In the genomic region with DNA sequence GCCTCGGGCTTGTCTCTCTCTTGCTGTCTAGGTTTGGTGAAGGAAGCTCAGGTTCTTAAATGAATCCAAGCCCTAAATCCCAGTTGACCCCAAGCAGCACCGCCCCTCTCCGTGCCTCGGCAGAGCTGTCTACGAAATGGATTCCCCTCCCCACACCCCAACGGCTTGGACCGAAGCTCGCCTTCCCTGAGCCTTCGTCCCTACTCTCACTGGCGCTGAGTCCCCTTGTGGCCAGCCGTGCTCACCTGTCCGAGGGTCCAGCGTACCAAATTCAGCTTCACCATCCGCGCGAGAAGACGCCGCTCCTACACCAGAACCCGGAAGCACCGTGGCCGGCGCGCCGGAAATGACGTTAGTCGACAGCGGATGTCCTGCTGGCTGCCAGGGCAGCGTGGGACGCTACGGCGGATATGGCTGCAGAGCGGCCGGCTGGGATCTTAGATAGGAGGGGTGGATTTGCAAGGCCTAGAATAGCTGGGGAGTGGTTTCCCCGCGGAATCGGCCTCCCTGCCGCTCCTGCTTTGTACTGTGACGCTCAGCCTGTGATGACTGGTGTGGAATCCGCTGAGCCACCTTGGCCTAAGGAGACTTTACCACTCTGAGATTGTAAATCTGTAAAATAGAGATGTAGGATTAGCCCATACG, we compare ENCODE assay signal across 1 cellular context.
TF ChIP-seq lines count a peak whose summit lies in the region.

A gene (minus strand): TSS at position 325 of the 645 bp plus-strand sequence. CDS start 2,201 bp downstream, outside the sequence.

TF ChIP-seq in K562, 482 proteins besides CTCF, POLR2A, EP300 and RAD21 (continued from another document and continues in another):
- TF ChIP-seq, protein P1, sequence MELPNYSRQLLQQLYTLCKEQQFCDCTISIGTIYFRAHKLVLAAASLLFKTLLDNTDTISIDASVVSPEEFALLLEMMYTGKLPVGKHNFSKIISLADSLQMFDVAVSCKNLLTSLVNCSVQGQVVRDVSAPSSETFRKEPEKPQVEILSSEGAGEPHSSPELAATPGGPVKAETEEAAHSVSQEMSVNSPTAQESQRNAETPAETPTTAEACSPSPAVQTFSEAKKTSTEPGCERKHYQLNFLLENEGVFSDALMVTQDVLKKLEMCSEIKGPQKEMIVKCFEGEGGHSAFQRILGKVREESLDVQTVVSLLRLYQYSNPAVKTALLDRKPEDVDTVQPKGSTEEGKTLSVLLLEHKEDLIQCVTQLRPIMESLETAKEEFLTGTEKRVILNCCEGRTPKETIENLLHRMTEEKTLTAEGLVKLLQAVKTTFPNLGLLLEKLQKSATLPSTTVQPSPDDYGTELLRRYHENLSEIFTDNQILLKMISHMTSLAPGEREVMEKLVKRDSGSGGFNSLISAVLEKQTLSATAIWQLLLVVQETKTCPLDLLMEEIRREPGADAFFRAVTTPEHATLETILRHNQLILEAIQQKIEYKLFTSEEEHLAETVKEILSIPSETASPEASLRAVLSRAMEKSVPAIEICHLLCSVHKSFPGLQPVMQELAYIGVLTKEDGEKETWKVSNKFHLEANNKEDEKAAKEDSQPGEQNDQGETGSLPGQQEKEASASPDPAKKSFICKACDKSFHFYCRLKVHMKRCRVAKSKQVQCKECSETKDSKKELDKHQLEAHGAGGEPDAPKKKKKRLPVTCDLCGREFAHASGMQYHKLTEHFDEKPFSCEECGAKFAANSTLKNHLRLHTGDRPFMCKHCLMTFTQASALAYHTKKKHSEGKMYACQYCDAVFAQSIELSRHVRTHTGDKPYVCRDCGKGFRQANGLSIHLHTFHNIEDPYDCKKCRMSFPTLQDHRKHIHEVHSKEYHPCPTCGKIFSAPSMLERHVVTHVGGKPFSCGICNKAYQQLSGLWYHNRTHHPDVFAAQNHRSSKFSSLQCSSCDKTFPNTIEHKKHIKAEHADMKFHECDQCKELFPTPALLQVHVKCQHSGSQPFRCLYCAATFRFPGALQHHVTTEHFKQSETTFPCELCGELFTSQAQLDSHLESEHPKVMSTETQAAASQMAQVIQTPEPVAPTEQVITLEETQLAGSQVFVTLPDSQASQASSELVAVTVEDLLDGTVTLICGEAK (IDR thresholded peaks at IDR 0.05) = peak; percentile 97
- TF ChIP-seq, protein P1 (CRISPR knock-in tag; IDR thresholded peaks at IDR 0.05) = no peak
- TF ChIP-seq TFAM (CRISPR knock-in tag; conservative IDR thresholded peaks at IDR 0.05) (no peak), RFX5 (IDR thresholded peaks at IDR 0.05; ENCODE audit: low read depth, low read length) (no peak), MAZ (CRISPR knock-in tag; conservative IDR thresholded peaks at IDR 0.05 in 1 of 2, IDR thresholded peaks at IDR 0.05 in 1 of 2) (peak in 1 of 2 experiments; percentile 38; a peak in 1 of 4 replicates), ZNF263 (CRISPR knock-in tag; IDR thresholded peaks at IDR 0.05; ENCODE audit: borderline replicate concordance) (no peak), CBX3 (IDR thresholded peaks at IDR 0.05; ENCODE audit: borderline replicate concordance in 1 of 2, low read length in 2 of 2) (no peak), ZNF324 (CRISPR knock-in tag; IDR thresholded peaks at IDR 0.05) (no peak), SMARCA5 (IDR thresholded peaks at IDR 0.05) (no peak), ZNF717 (CRISPR knock-in tag; IDR thresholded peaks at IDR 0.05) (no peak), MTF1 (CRISPR knock-in tag; IDR thresholded peaks at IDR 0.05; ENCODE audit: borderline replicate concordance) (no peak), PHB2 (IDR thresholded peaks at IDR 0.05; ENCODE audit: low read depth) (no peak), RAD51 (IDR thresholded peaks at IDR 0.05; ENCODE audit: borderline replicate concordance, low read depth) (no peak), NFE2L1 (tag; IDR thresholded peaks at IDR 0.05; ENCODE audit: borderline replicate concordance, low read depth) (no peak), MCM5 (IDR thresholded peaks at IDR 0.05; ENCODE audit: low read depth) (no peak), ZSCAN29 (IDR thresholded peaks at IDR 0.05) (no peak), JUNB (CRISPR knock-in tag; conservative IDR thresholded peaks at IDR 0.05) (no peak), ZNF239 (CRISPR knock-in tag; IDR thresholded peaks at IDR 0.05) (no peak), ZNF431 (CRISPR knock-in tag; IDR thresholded peaks at IDR 0.05) (no peak), SMC3 (conservative IDR thresholded peaks at IDR 0.05; ENCODE audit: insufficient read depth, low read depth, low read length) (no peak), EP400 (IDR thresholded peaks at IDR 0.05) (peak; percentile 89), BRD4 (IDR thresholded peaks at IDR 0.05) (no peak), SLC30A9 (CRISPR knock-in tag; IDR thresholded peaks at IDR 0.05) (no peak), MXI1 (IDR thresholded peaks at IDR 0.05; ENCODE audit: low read depth, low read length) (peak; percentile 80), ZNF584 (CRISPR knock-in tag; IDR thresholded peaks at IDR 0.05; ENCODE audit: low read depth) (no peak), DPF2 (IDR thresholded peaks at IDR 0.05) (peak; percentile 40; the same call in 1 of the 2 replicates), PCBP2 (IDR thresholded peaks at IDR 0.05; ENCODE audit: low read depth, low read length, poor library complexity, severe bottlenecking) (no peak)
- TF ChIP-seq, protein P2, sequence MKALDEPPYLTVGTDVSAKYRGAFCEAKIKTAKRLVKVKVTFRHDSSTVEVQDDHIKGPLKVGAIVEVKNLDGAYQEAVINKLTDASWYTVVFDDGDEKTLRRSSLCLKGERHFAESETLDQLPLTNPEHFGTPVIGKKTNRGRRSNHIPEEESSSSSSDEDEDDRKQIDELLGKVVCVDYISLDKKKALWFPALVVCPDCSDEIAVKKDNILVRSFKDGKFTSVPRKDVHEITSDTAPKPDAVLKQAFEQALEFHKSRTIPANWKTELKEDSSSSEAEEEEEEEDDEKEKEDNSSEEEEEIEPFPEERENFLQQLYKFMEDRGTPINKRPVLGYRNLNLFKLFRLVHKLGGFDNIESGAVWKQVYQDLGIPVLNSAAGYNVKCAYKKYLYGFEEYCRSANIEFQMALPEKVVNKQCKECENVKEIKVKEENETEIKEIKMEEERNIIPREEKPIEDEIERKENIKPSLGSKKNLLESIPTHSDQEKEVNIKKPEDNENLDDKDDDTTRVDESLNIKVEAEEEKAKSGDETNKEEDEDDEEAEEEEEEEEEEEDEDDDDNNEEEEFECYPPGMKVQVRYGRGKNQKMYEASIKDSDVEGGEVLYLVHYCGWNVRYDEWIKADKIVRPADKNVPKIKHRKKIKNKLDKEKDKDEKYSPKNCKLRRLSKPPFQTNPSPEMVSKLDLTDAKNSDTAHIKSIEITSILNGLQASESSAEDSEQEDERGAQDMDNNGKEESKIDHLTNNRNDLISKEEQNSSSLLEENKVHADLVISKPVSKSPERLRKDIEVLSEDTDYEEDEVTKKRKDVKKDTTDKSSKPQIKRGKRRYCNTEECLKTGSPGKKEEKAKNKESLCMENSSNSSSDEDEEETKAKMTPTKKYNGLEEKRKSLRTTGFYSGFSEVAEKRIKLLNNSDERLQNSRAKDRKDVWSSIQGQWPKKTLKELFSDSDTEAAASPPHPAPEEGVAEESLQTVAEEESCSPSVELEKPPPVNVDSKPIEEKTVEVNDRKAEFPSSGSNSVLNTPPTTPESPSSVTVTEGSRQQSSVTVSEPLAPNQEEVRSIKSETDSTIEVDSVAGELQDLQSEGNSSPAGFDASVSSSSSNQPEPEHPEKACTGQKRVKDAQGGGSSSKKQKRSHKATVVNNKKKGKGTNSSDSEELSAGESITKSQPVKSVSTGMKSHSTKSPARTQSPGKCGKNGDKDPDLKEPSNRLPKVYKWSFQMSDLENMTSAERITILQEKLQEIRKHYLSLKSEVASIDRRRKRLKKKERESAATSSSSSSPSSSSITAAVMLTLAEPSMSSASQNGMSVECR (CRISPR knock-in tag; IDR thresholded peaks at IDR 0.05) = no peak; the same call in none of the 2 replicates
- TF ChIP-seq, protein P3, sequence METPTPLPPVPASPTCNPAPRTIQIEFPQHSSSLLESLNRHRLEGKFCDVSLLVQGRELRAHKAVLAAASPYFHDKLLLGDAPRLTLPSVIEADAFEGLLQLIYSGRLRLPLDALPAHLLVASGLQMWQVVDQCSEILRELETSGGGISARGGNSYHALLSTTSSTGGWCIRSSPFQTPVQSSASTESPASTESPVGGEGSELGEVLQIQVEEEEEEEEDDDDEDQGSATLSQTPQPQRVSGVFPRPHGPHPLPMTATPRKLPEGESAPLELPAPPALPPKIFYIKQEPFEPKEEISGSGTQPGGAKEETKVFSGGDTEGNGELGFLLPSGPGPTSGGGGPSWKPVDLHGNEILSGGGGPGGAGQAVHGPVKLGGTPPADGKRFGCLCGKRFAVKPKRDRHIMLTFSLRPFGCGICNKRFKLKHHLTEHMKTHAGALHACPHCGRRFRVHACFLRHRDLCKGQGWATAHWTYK (CRISPR knock-in tag; IDR thresholded peaks at IDR 0.05) = 0 out of 2 replicates have a peak, but pooled peaks have one; percentile 28
- TF ChIP-seq, protein P4, sequence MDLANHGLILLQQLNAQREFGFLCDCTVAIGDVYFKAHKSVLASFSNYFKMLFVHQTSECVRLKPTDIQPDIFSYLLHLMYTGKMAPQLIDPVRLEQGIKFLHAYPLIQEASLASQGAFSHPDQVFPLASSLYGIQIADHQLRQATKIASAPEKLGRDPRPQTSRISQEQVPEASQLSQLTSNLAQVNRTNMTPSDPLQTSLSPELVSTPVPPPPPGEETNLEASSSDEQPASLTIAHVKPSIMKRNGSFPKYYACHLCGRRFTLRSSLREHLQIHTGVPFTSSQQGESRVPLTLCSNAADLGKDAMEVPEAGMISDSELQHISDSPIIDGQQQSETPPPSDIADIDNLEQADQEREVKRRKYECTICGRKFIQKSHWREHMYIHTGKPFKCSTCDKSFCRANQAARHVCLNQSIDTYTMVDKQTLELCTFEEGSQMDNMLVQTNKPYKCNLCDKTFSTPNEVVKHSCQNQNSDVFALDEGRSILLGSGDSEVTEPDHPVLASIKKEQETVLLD (IDR thresholded peaks at IDR 0.05) = peak; percentile 11; the same call in 1 of the 2 replicates
- TF ChIP-seq, protein P5, sequence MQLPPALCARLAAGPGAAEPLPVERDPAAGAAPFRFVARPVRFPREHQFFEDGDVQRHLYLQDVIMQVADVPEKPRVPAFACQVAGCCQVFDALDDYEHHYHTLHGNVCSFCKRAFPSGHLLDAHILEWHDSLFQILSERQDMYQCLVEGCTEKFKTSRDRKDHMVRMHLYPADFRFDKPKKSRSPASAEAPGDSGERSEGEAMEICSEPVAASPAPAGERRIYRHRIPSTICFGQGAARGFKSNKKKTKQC (CRISPR knock-in tag; IDR thresholded peaks at IDR 0.05) = peak; percentile 10; the same call in 1 of the 2 replicates
- TF ChIP-seq, protein P6, sequence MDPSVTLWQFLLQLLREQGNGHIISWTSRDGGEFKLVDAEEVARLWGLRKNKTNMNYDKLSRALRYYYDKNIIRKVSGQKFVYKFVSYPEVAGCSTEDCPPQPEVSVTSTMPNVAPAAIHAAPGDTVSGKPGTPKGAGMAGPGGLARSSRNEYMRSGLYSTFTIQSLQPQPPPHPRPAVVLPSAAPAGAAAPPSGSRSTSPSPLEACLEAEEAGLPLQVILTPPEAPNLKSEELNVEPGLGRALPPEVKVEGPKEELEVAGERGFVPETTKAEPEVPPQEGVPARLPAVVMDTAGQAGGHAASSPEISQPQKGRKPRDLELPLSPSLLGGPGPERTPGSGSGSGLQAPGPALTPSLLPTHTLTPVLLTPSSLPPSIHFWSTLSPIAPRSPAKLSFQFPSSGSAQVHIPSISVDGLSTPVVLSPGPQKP (CRISPR knock-in tag; IDR thresholded peaks at IDR 0.05) = no peak
- TF ChIP-seq, protein P7, sequence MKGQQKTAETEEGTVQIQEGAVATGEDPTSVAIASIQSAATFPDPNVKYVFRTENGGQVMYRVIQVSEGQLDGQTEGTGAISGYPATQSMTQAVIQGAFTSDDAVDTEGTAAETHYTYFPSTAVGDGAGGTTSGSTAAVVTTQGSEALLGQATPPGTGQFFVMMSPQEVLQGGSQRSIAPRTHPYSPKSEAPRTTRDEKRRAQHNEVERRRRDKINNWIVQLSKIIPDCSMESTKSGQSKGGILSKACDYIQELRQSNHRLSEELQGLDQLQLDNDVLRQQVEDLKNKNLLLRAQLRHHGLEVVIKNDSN (CRISPR knock-in tag; IDR thresholded peaks at IDR 0.05) = no peak
